Comparison of ENCODE assay signal across 7 cellular contexts in genomic region chr11:65078786-65079342, GRCh38. TPM values are rescaled to one million over a fixed set of nuclear protein-coding genes. Genes with fewer than 3 reads are reported as not detected.
DNase-seq lines count a peak whose midpoint lies in the region; ATAC-seq, FAIRE-seq and TF ChIP-seq lines count a peak whose summit lies in the region.
"Had no signal": no experiment of that assay in that cellular context is flagged by ENCODE, and none has a peak within 500 bp of the region (broad histone marks: within the 10 kb centered on the region; RNA-seq: fewer than 3 reads in every experiment).

No MANE protein-coding gene starts in this region.

- peaks cover 35% of the 10 kb centered on the region for H3K4me1 Mint-ChIP-seq in CD14-positive monocyte
- peaks cover 49% of the 10 kb centered on the region for H3K4me1 Mint-ChIP-seq in activated naive CD8-positive, alpha-beta T cell treated with anti-CD3 and anti-CD28 coated beads, Interleukin-2, amount 50 U/mL, for 24 hours

- peak overlapping the region in 5 of 7 donors; percentile 49 to 71 (median 65) for H3K27ac Mint-ChIP-seq in CD14-positive monocyte
- H3K27ac Mint-ChIP-seq in activated naive CD8-positive, alpha-beta T cell treated with anti-CD3 and anti-CD28 coated beads, Interleukin-2, amount 50 U/mL, for 24 hours, result peak overlapping the region; percentile 25

- H3K27me3 Mint-ChIP-seq in CD14-positive monocyte (ENCODE audit: low read depth in 3 of 3), result no peaks in the 10 kb centered on the region
- H3K27me3 Mint-ChIP-seq in activated naive CD8-positive, alpha-beta T cell treated with anti-CD3 and anti-CD28 coated beads, Interleukin-2, amount 50 U/mL, for 24 hours, result no peaks in the 10 kb centered on the region

- H3K4me3 Mint-ChIP-seq in CD14-positive monocyte, result no peak overlapping the region
- no peak overlapping the region for H3K4me3 Mint-ChIP-seq in activated naive CD8-positive, alpha-beta T cell treated with anti-CD3 and anti-CD28 coated beads, Interleukin-2, amount 50 U/mL, for 24 hours

- no peak for ATAC-seq in activated naive CD8-positive, alpha-beta T cell treated with anti-CD3 and anti-CD28 coated beads, Interleukin-2, amount 50 U/mL, for 24 hours
- ATAC-seq in GM21367 (IDR thresholded peaks at IDR 0.05; ENCODE audit: unreplicated experiment), result no peak

- TF ChIP-seq POLR2A in GM19193 (IDR thresholded peaks at IDR 0.05; ENCODE audit: extremely low read depth, insufficient read depth, insufficient read length), result peak; percentile 17

- no peak for FAIRE-seq in RCC 7860 (lab: Jason Lieb, UNC)

- DNase-seq in CD14-positive monocyte (ENCODE audit: low spot score) (no peak), RCC 7860 (ENCODE audit: low spot score) (no peak), Kasumi-1 (lab: John Stamatoyannopoulos, UW) (no peak)
- no peak for DNase-seq in activated naive CD8-positive, alpha-beta T cell treated with anti-CD3 and anti-CD28 coated beads, Interleukin-2, amount 50 U/mL, for 24 hours
- DNase-seq: NCI-H1436 had no signal

- no peak for TF ChIP-seq CTCF in CD14-positive monocyte (IDR thresholded peaks at IDR 0.05)

- H3K9me3 Mint-ChIP-seq in CD14-positive monocyte, result peaks cover 0 to 2% (median 0%) of the 10 kb centered on the region in 7 donors
- no peaks in the 10 kb centered on the region for H3K9me3 Mint-ChIP-seq in activated naive CD8-positive, alpha-beta T cell treated with anti-CD3 and anti-CD28 coated beads, Interleukin-2, amount 50 U/mL, for 24 hours

- peaks cover 7 to 38% of the 10 kb centered on the region in 2 donors for H3K36me3 Mint-ChIP-seq in CD14-positive monocyte
- peaks cover 71% of the 10 kb centered on the region for H3K36me3 Mint-ChIP-seq in activated naive CD8-positive, alpha-beta T cell treated with anti-CD3 and anti-CD28 coated beads, Interleukin-2, amount 50 U/mL, for 24 hours (ENCODE audit: low read depth)

- intact Hi-C loops in CD14-positive monocyte (cut with micrococcal nuclease), result no loop called here

RNA-seq across cellular contexts. Expression of gene CDCA5, which starts 5.0 kb away (rescaled TPM):
- under 1 TPM in 1 of 2 donors, not detected in 1; 0.28 TPM for polyA plus RNA-seq in CD14-positive monocyte

RNA-seq across cellular contexts. Expression of gene ZFPL1, which starts 5.2 kb away (rescaled TPM):
- polyA plus RNA-seq in CD14-positive monocyte, result 10 to 100 TPM; 25.1 to 27.2 TPM

RNA-seq across cellular contexts. Expression of gene VPS51, which starts 17.1 kb away (rescaled TPM):
- 10 to 100 TPM; 37.2 to 39.4 TPM for polyA plus RNA-seq in CD14-positive monocyte

RNA-seq across cellular contexts. Expression of gene NAALADL1, which starts 20.5 kb away (rescaled TPM):
- polyA plus RNA-seq in CD14-positive monocyte, result 10 to 100 TPM; 11.1 to 20.1 TPM

RNA-seq across cellular contexts. Expression of gene TM7SF2, which starts 32.8 kb away (rescaled TPM):
- 1 to 10 TPM; 1.8 TPM for polyA plus RNA-seq in CD14-positive monocyte
